Comparison of ENCODE assay signal across 8 cellular contexts in the genomic region with DNA sequence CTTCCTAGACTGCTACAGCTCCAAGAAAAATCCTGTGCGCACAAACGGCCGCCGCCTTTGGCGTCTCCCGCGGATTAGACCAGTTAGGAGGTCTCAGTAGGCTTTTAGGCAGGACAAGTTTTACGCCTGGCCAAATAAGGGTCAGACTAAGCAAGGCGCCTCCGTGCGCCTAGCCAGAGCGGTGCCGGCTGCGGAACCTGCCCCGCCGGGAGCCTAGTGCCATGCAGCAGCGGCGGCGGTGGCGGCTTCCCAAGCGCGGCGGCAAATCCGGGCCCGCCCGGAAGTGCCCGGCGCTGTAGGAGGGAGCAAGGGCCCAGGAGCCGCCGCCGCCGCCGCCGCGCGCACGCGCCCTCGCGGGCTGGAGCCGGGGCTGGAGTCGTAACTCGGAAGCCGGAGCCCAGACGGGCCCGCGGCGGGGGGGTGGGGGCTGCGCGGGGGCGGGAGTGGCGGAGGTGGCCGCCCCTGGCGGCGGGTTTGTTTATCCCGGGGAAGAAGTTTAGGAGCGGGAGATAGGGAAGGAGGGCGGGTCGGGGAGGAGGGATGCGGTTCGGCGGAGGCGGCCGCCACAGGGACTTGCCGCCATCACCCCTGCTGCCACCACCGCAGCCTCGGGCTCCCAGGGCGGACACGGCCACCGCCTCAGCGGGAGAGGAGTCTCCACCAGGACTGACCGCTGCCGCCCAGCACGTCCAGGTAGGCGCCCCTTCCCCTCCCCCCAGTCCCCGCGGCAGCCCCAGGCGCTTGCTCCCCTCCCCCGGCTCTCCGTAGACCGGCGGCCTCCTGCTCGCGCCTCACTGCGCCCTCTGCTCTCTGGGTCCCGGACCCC. TPM values are rescaled to one million over a fixed set of nuclear protein-coding genes. Genes with fewer than 3 reads are reported as not detected.
A peak's percentile ranks its signal among the peaks of the same experiment; 100 is the strongest.
DNase-seq lines count a peak whose midpoint lies in the region; ATAC-seq and TF ChIP-seq lines count a peak whose summit lies in the region.

A gene (plus strand): TSS at position 344 of the 826 bp plus-strand sequence. CDS start 48,447 bp downstream, outside the sequence.

- peaks cover 7% of the 10 kb centered on the region; the same call in 1 of the 2 replicates for H3K9me1 ChIP-seq in IMR-90 (ENCODE audit: insufficient read depth, low read length)

- dilution Hi-C loops in IMR-90 (cut with HindIII; ENCODE audit: low sequenced_read_pairs, unreplicated experiment) = no loop called here

- peak within 1 kb of the TSS; percentile 69 for H2BK120ac ChIP-seq in IMR-90 (ENCODE audit: low read depth, low read length)

- peak within 1 kb of the TSS; percentile 94 for H4K5ac ChIP-seq in IMR-90 (ENCODE audit: low read depth, low read length)

- H3K4me1 ChIP-seq in IMR-90 (ENCODE audit: control insufficient read depth, insufficient read depth, low read length) = no peaks in the 10 kb centered on the region
- H3K4me1 ChIP-seq in esophagus (ENCODE audit: control insufficient read depth in 2 of 2, insufficient read depth in 2 of 2, low read length in 1 of 2) = no peaks in the 10 kb centered on the region
- peaks cover 13 to 31% of the 10 kb centered on the region in 2 donors for H3K4me1 ChIP-seq in muscle layer of duodenum (ENCODE audit: control insufficient read depth in 1 of 2, insufficient read depth in 2 of 2, low read length in 2 of 2)

- H2BK15ac ChIP-seq in IMR-90 (ENCODE audit: low read depth, low read length) = peak within 1 kb of the TSS; percentile 49; the same call in 2 of the 3 replicates

- H3K56ac ChIP-seq in IMR-90 (ENCODE audit: extremely low read depth, insufficient read depth, low read length) = peak within 1 kb of the TSS; percentile 79

- H3K14ac ChIP-seq in IMR-90 (replicated peaks; ENCODE audit: low read depth, low read length) = peak within 1 kb of the TSS; percentile 86

- H3K9me3 Mint-ChIP-seq in activated T-cell treated with anti-CD3 and anti-CD28 coated beads, Interleukin-2, amount 50 U/mL, for 24 hours = no peaks in the 10 kb centered on the region

- TF ChIP-seq RAD21 in IMR-90 (IDR thresholded peaks at IDR 0.05; ENCODE audit: low read length) = no peak

- peaks cover 6% of the 10 kb centered on the region; the same call in 1 of the 2 replicates for H4K20me1 ChIP-seq in IMR-90 (ENCODE audit: insufficient read depth, low read length)

- POLR2A ChIA-PET in IMR-90 (lab: Charles Lee; ENCODE audit: unreplicated experiment) = interaction anchor here (0.8 kb wide), 1 partner anchor 43 kb away, joined by 3 read pairs; no protein-coding TSS in a partner anchor

- BruUV-seq in IMR-90 (replicated peaks; lab: Mats Ljungman, UMichigan) = no TSS peak

- 0% methylated on average over 14 of the region's 86 CpGs; no CpG with 5 or more reads in 1 of the 2 experiments for WGBS in IMR-90 (ENCODE audit: extremely low coverage in 2 of 2, insufficient read length in 1 of 2), 2 experiments
- 0 to 1% methylated on average over 73 to 86 of the region's 86 CpGs for WGBS in esophagus, 2 donors

- TF ChIP-seq POLR2A in IMR-90 (IDR thresholded peaks at IDR 0.05; ENCODE audit: low read depth, low read length) = peak; percentile 77

- DNase-seq in DMS153 treated with DMSO at 0.1 percent for 48 hours (lab: John Stamatoyannopoulos, UW; ENCODE audit: unreplicated experiment) = peak; percentile 37
- DNase-seq in IMR-90 = peak; percentile 74
- peak; percentile 91 for DNase-seq in activated T-cell treated with anti-CD3 and anti-CD28 coated beads, Interleukin-2, amount 50 U/mL, for 24 hours
- DNase-seq in stimulated activated CD8-positive, alpha-beta memory T cell treated with anti-CD3 and anti-CD28 coated beads, Interleukin-7, amount 100 ng/mL, for 4 hours (ENCODE audit: low read depth in 2 of 2) = peak; percentile 68 to 84

- H2BK20ac ChIP-seq in IMR-90 (ENCODE audit: low read depth, low read length) = no peak within 1 kb of the TSS

- H3K36me3 Mint-ChIP-seq in activated T-cell treated with anti-CD3 and anti-CD28 coated beads, Interleukin-2, amount 50 U/mL, for 24 hours (ENCODE audit: low read depth) = peaks cover 14% of the 10 kb centered on the region

- CTCF ChIA-PET in IMR-90 (lab: Yijun Ruan, JAX) = interaction anchor here (0.9 kb wide), 1 partner anchor 82 kb away, joined by 3 read pairs; no protein-coding TSS in a partner anchor

- in situ Hi-C loops in IMR-90 (cut with MboI; ENCODE audit: low sequenced_read_pairs) = no loop called here

- H3K27me3 Mint-ChIP-seq in activated T-cell treated with anti-CD3 and anti-CD28 coated beads, Interleukin-2, amount 50 U/mL, for 24 hours = no peaks in the 10 kb centered on the region

- peak within 1 kb of the TSS; percentile 84 for H2BK5ac ChIP-seq in IMR-90 (ENCODE audit: low read depth, low read length, poor library complexity, severe bottlenecking)

- peak within 1 kb of the TSS; percentile 89 for H3K27ac ChIP-seq in IMR-90 (ENCODE audit: insufficient read depth, low read length)
- H3K27ac ChIP-seq in esophagus (ENCODE audit: low read depth in 2 of 2, low read length in 1 of 2) = peak within 1 kb of the TSS; percentile 92 to 95
- peak within 1 kb of the TSS; percentile 91 for H3K27ac ChIP-seq in muscle layer of duodenum (ENCODE audit: low read length)

- H3K9me3 ChIP-seq in IMR-90 (ENCODE audit: control insufficient read depth, insufficient read depth, low read length) (no peaks in the 10 kb centered on the region), esophagus (ENCODE audit: control insufficient read depth in 2 of 2, insufficient read depth in 1 of 2, low read depth in 1 of 2, low read length in 1 of 2) (no peaks in the 10 kb centered on the region), muscle layer of duodenum (ENCODE audit: control insufficient read depth in 1 of 2, low read length in 2 of 2) (no peaks in the 10 kb centered on the region)

- peak within 1 kb of the TSS; percentile 96 for H3K4me3 Mint-ChIP-seq in activated T-cell treated with anti-CD3 and anti-CD28 coated beads, Interleukin-2, amount 50 U/mL, for 24 hours

- peak within 1 kb of the TSS; percentile 84 for H2AK9ac ChIP-seq in IMR-90 (replicated peaks; ENCODE audit: low read depth, low read length, poor library complexity)

- H3K27me3 ChIP-seq in IMR-90 (ENCODE audit: control insufficient read depth, insufficient read depth, low read length) (no peaks in the 10 kb centered on the region), esophagus (ENCODE audit: control insufficient read depth in 1 of 2, insufficient read depth in 2 of 2, low read length in 2 of 2) (no peaks in the 10 kb centered on the region), muscle layer of duodenum (ENCODE audit: low read depth, low read length) (no peaks in the 10 kb centered on the region)

- peak within 1 kb of the TSS; percentile 74 for H4K91ac ChIP-seq in IMR-90 (ENCODE audit: insufficient read depth, low read depth, low read length)

- peak within 1 kb of the TSS; percentile 74 for H3K18ac ChIP-seq in IMR-90 (ENCODE audit: low read depth, low read length)

- peak within 1 kb of the TSS; percentile 94 to 96 for H4K8ac ChIP-seq in IMR-90 (ENCODE audit: low read depth in 2 of 2, low read length in 2 of 2)

- no peak for TF ChIP-seq CTCF in IMR-90 (conservative IDR thresholded peaks at IDR 0.05; ENCODE audit: low read depth, low read length)

- peak within 1 kb of the TSS; percentile 97 for H3K4me3 ChIP-seq in IMR-90 (ENCODE audit: insufficient read depth, low read depth, low read length)
- peak within 1 kb of the TSS; percentile 92 to 96 for H3K4me3 ChIP-seq in esophagus (ENCODE audit: low read depth in 1 of 2, low read length in 2 of 2)
- peak within 1 kb of the TSS; percentile 94 to 96 for H3K4me3 ChIP-seq in muscle layer of duodenum (ENCODE audit: low read depth in 1 of 2, low read length in 2 of 2)

- H2AK5ac ChIP-seq in IMR-90 (ENCODE audit: low read depth, low read length) = peak within 1 kb of the TSS; percentile 21

- peak within 1 kb of the TSS; percentile 91 for H3K23ac ChIP-seq in IMR-90 (ENCODE audit: low read depth, low read length)

- H3K36me3 ChIP-seq in IMR-90 (ENCODE audit: control insufficient read depth, insufficient read depth, low read length) (no peaks in the 10 kb centered on the region), esophagus (ENCODE audit: control insufficient read depth in 2 of 2, insufficient read depth in 2 of 2, low read length in 1 of 2) (no peaks in the 10 kb centered on the region), muscle layer of duodenum (ENCODE audit: control insufficient read depth in 1 of 2, insufficient read depth in 2 of 2, low read length in 2 of 2) (no peaks in the 10 kb centered on the region)

- peaks cover 46% of the 10 kb centered on the region for H3K4me1 Mint-ChIP-seq in activated T-cell treated with anti-CD3 and anti-CD28 coated beads, Interleukin-2, amount 50 U/mL, for 24 hours (ENCODE audit: low read depth)

- H2AFZ ChIP-seq in IMR-90 (replicated peaks; ENCODE audit: low read length, poor library complexity) = peak within 1 kb of the TSS; percentile 95

- peak within 1 kb of the TSS; percentile 98 for H3K27ac Mint-ChIP-seq in activated T-cell treated with anti-CD3 and anti-CD28 coated beads, Interleukin-2, amount 50 U/mL, for 24 hours

- peak within 1 kb of the TSS; percentile 98 for H3K4me2 ChIP-seq in IMR-90 (ENCODE audit: low read depth, low read length)

- ATAC-seq in GM21528 (IDR thresholded peaks at IDR 0.05; ENCODE audit: low FRiP score, unreplicated experiment) (peak; percentile 78), IMR-90 (ENCODE audit: low read depth) (peak; percentile 96)

- peak within 1 kb of the TSS; percentile 80 for H3K4ac ChIP-seq in IMR-90 (ENCODE audit: low read depth, low read length)

- intact Hi-C loops in IMR-90 (cut with micrococcal nuclease) = loop anchor here (5.0 to 10.0 kb wide), 3 partner anchors 286 to 587 kb away; no protein-coding TSS in a partner anchor

- peak within 1 kb of the TSS; percentile 95 for H3K9ac ChIP-seq in IMR-90 (ENCODE audit: low read depth, low read length)

- H3K79me1 ChIP-seq in IMR-90 (ENCODE audit: low read depth in 1 of 2, low read length in 2 of 2) = peaks cover 9 to 37% of the 10 kb centered on the region in 2 experiments

TF ChIP-seq in IMR-90, 13 proteins besides CTCF, POLR2A, EP300 and RAD21:
- TF ChIP-seq MAFK (IDR thresholded peaks at IDR 0.05; ENCODE audit: low read depth, low read length) (no peak), MXI1 (IDR thresholded peaks at IDR 0.05; ENCODE audit: borderline replicate concordance, low read depth, low read length) (peak; percentile 76; the same call in 1 of the 2 replicates)
TF ChIP-seq in IMR-90: peak in this region for 1.

TF ChIP-seq in PFSK-1, 5 proteins besides CTCF, POLR2A, EP300 and RAD21 (continues in another document):
- TF ChIP-seq POLR2AphosphoS5 (IDR thresholded peaks at IDR 0.05; ENCODE audit: low read depth, low read length) (peak; percentile 73; the same call in 1 of the 2 replicates), SIN3A (IDR thresholded peaks at IDR 0.05; ENCODE audit: borderline replicate concordance, insufficient read depth, low read length) (peak; percentile 12; the same call in 1 of the 2 replicates), TAF1 (IDR thresholded peaks at IDR 0.05; ENCODE audit: borderline replicate concordance, insufficient read depth, low read length) (no peak)

RNA-seq across cellular contexts. Expression of the gene that starts here (rescaled TPM):
- total RNA-seq in IMR-90 (2012; rRNA removed) = 16.7 and 20.3 TPM in 2 replicates
- polyA plus RNA-seq in IMR-90 (2012; rRNA removed) = 4.1 and 4.8 TPM in 2 replicates
- polyA plus RNA-seq in IMR-90 (2012; cell fraction: cytosol; rRNA removed) = 1.00 and 2.2 TPM in 2 replicates
- polyA plus RNA-seq in IMR-90 (2012; cell fraction: nucleus; rRNA removed; ENCODE audit: low replicate concordance) = 1.3 and 5.2 TPM in 2 replicates
- polyA plus RNA-seq in PFSK-1 (2012; ENCODE audit: insufficient read length, low read depth) = 4.1 TPM
- 1 to 10 TPM; 2.5 to 3.6 TPM for polyA plus RNA-seq in esophagus

Comparison
In these comparisons a context has a peak if more than half of its experiments do, and no peak if none do; other contexts are left out.
1. Peak in every context shown above with its lines: DNase-seq, ATAC-seq, H3K4me3 ChIP-seq and H3K27ac ChIP-seq.
2. DNase-seq: peak in every context shown above with its lines; median percentile 91 in activated T-cell treated with anti-CD3 and anti-CD28 coated beads, Interleukin-2, amount 50 U/mL, for 24 hours; 76 in stimulated activated CD8-positive, alpha-beta memory T cell treated with anti-CD3 and anti-CD28 coated beads, Interleukin-7, amount 100 ng/mL, for 4 hours; 74 in IMR-90; 37 in DMS153 treated with DMSO at 0.1 percent for 48 hours.